ENCODE assay signal across 8 cellular contexts in the genomic region with DNA sequence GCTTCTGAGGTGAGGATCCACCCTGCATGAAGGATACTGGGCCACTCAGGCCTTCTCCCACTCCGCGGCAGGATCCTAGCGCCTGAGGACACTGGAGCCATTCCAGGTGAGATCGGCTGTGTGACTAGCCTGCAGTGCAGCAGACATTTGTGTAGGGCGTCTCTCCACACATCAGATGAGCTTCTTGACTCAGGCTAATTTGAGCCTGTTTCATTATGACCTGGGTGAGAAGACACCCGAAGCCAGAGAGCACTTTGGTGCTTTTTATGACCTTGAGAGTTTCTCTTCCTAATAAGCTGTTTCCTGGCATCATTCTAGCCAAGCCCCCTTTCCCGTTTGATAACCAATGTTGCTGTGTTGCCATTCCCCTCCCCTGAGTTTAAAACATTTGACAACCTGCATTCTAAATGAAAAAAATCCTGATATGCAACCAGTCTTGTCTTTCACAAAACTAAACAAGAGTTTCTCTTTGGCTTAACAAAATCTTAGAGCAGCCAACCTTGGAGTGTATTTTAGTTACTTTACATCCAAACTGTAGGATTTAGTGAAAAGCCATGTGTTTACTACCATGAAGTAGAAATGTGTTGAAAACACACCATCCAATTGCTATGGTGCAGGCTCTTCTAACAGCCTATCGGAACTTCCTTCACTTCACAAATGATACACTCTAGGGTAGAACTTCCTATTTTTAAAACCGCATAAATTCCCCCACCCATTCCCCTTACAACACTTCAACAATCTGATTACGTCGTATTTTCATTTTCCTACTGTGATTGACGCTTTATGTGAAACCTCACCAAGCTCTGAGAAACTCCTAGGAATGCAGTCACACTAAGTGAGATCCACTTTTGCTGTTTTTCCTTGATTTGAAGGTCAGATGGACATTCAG.
DNase-seq lines count a peak whose midpoint lies in the region; ATAC-seq and TF ChIP-seq lines count a peak whose summit lies in the region.

No MANE protein-coding gene starts in this region.

- ATAC-seq in HG02852 (IDR thresholded peaks at IDR 0.05; ENCODE audit: unreplicated experiment), result peak; percentile 93
- ATAC-seq in sciatic nerve, result peak; percentile 66
- no peak for ATAC-seq in WTC11

- CTCF ChIA-PET in activated CD4-positive, alpha-beta T cell treated with anti-CD3 and anti-CD28 coated beads, Interleukin-2, amount 10 ng/mL, durations not matched to agents 7 days and 5 days (lab: Charles Lee), result interaction anchor here (1.8 kb wide), 1 partner anchor 15 kb away, joined by 5 read pairs; no protein-coding TSS in a partner anchor
- CTCF ChIA-PET in WTC11 (lab: Charles Lee), result no interaction called here

- POLR2A ChIA-PET in activated CD4-positive, alpha-beta T cell treated with anti-CD3 and anti-CD28 coated beads, Interleukin-2, amount 10 ng/mL, durations not matched to agents 7 days and 5 days (lab: Charles Lee), result no interaction called here
- POLR2A ChIA-PET in WTC11 (lab: Charles Lee), result interaction anchor here (0.6 kb wide), 1 partner anchor 565 kb away, joined by 3 read pairs; no protein-coding TSS in a partner anchor

- no peak overlapping the region for H3K4me3 Mint-ChIP-seq in activated CD4-positive, alpha-beta T cell treated with anti-CD3 and anti-CD28 coated beads, Interleukin-2, amount 10 ng/mL, durations not matched to agents 7 days and 5 days
- H3K4me3 Mint-ChIP-seq in WTC11, result no peak overlapping the region

- H3K27ac Mint-ChIP-seq in activated CD4-positive, alpha-beta T cell treated with anti-CD3 and anti-CD28 coated beads, Interleukin-2, amount 10 ng/mL, durations not matched to agents 7 days and 5 days, result peak overlapping the region; percentile 70
- H3K27ac Mint-ChIP-seq in WTC11, result no peak overlapping the region

- H3K9me3 Mint-ChIP-seq in activated CD4-positive, alpha-beta T cell treated with anti-CD3 and anti-CD28 coated beads, Interleukin-2, amount 10 ng/mL, durations not matched to agents 7 days and 5 days, result peaks cover 3% of the 10 kb centered on the region
- peaks cover 7% of the 10 kb centered on the region; the same call in 1 of the 2 replicates for H3K9me3 Mint-ChIP-seq in WTC11

- H3K27me3 Mint-ChIP-seq in activated CD4-positive, alpha-beta T cell treated with anti-CD3 and anti-CD28 coated beads, Interleukin-2, amount 10 ng/mL, durations not matched to agents 7 days and 5 days, result no peaks in the 10 kb centered on the region
- no peaks in the 10 kb centered on the region for H3K27me3 Mint-ChIP-seq in WTC11 (ENCODE audit: low read depth)

- no peak for DNase-seq in activated CD4-positive, alpha-beta T cell treated with anti-CD3 and anti-CD28 coated beads, Interleukin-2, amount 10 ng/mL, durations not matched to agents 7 days and 5 days
- DNase-seq in activated CD4-positive, alpha-beta T cell treated with anti-CD3 and anti-CD28 coated beads, Interleukin-2, amount 50 U/mL, for 1 hour, result no peak
- DNase-seq in SIG-M5 (lab: John Stamatoyannopoulos, UW) (peak; percentile 87), sciatic nerve (ENCODE audit: low spot score) (no peak), WTC11 (ENCODE audit: low spot score) (no peak), amniotic stem cell (lab: John Stamatoyannopoulos, UW) (no peak), anterior cingulate cortex (lab: John Stamatoyannopoulos, UW) (no peak)

- H3K36me3 Mint-ChIP-seq in activated CD4-positive, alpha-beta T cell treated with anti-CD3 and anti-CD28 coated beads, Interleukin-2, amount 10 ng/mL, durations not matched to agents 7 days and 5 days (ENCODE audit: low read depth), result peaks cover 5% of the 10 kb centered on the region
- H3K36me3 Mint-ChIP-seq in WTC11, result no peaks in the 10 kb centered on the region

- peaks cover 22% of the 10 kb centered on the region for H3K4me1 Mint-ChIP-seq in activated CD4-positive, alpha-beta T cell treated with anti-CD3 and anti-CD28 coated beads, Interleukin-2, amount 10 ng/mL, durations not matched to agents 7 days and 5 days
- peaks cover 10% of the 10 kb centered on the region for H3K4me1 Mint-ChIP-seq in WTC11

- intact Hi-C loops in sciatic nerve (cut with DNase I), result no loop called here

- no peak for TF ChIP-seq CTCF in WTC11 (IDR thresholded peaks at IDR 0.05)

TF ChIP-seq in WTC11, 78 proteins besides CTCF, POLR2A, EP300 and RAD21:
- TF ChIP-seq ZNF232 (CRISPR knock-in tag; IDR thresholded peaks at IDR 0.05) (no peak), SOX15 (CRISPR knock-in tag; IDR thresholded peaks at IDR 0.05) (no peak), ZNF121 (CRISPR knock-in tag; IDR thresholded peaks at IDR 0.05) (no peak), ZNF396 (CRISPR knock-in tag; IDR thresholded peaks at IDR 0.05; ENCODE audit: borderline replicate concordance) (no peak), NR1H2 (CRISPR knock-in tag; IDR thresholded peaks at IDR 0.05) (no peak), ATF1 (CRISPR knock-in tag; IDR thresholded peaks at IDR 0.05) (no peak), SMAD3 (CRISPR knock-in tag; IDR thresholded peaks at IDR 0.05; ENCODE audit: borderline replicate concordance) (no peak), CREM (CRISPR knock-in tag; IDR thresholded peaks at IDR 0.05) (no peak)
- TF ChIP-seq, protein P1, sequence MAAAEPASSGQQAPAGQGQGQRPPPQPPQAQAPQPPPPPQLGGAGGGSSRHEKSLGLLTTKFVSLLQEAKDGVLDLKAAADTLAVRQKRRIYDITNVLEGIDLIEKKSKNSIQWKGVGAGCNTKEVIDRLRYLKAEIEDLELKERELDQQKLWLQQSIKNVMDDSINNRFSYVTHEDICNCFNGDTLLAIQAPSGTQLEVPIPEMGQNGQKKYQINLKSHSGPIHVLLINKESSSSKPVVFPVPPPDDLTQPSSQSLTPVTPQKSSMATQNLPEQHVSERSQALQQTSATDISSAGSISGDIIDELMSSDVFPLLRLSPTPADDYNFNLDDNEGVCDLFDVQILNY (CRISPR knock-in tag; IDR thresholded peaks at IDR 0.05), result no peak
- TF ChIP-seq, protein P2, sequence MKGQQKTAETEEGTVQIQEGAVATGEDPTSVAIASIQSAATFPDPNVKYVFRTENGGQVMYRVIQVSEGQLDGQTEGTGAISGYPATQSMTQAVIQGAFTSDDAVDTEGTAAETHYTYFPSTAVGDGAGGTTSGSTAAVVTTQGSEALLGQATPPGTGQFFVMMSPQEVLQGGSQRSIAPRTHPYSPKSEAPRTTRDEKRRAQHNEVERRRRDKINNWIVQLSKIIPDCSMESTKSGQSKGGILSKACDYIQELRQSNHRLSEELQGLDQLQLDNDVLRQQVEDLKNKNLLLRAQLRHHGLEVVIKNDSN (CRISPR knock-in tag; IDR thresholded peaks at IDR 0.05), result no peak
- TF ChIP-seq, protein P3, sequence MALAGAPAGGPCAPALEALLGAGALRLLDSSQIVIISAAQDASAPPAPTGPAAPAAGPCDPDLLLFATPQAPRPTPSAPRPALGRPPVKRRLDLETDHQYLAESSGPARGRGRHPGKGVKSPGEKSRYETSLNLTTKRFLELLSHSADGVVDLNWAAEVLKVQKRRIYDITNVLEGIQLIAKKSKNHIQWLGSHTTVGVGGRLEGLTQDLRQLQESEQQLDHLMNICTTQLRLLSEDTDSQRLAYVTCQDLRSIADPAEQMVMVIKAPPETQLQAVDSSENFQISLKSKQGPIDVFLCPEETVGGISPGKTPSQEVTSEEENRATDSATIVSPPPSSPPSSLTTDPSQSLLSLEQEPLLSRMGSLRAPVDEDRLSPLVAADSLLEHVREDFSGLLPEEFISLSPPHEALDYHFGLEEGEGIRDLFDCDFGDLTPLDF (CRISPR knock-in tag; IDR thresholded peaks at IDR 0.05), result no peak
- TF ChIP-seq, protein P4, sequence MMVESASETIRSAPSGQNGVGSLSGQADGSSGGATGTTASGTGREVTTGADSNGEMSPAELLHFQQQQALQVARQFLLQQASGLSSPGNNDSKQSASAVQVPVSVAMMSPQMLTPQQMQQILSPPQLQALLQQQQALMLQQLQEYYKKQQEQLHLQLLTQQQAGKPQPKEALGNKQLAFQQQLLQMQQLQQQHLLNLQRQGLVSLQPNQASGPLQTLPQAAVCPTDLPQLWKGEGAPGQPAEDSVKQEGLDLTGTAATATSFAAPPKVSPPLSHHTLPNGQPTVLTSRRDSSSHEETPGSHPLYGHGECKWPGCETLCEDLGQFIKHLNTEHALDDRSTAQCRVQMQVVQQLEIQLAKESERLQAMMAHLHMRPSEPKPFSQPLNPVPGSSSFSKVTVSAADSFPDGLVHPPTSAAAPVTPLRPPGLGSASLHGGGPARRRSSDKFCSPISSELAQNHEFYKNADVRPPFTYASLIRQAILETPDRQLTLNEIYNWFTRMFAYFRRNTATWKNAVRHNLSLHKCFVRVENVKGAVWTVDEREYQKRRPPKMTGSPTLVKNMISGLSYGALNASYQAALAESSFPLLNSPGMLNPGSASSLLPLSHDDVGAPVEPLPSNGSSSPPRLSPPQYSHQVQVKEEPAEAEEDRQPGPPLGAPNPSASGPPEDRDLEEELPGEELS (CRISPR knock-in tag; IDR thresholded peaks at IDR 0.05), result no peak
- TF ChIP-seq, protein P5, sequence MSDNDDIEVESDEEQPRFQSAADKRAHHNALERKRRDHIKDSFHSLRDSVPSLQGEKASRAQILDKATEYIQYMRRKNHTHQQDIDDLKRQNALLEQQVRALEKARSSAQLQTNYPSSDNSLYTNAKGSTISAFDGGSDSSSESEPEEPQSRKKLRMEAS (CRISPR knock-in tag; IDR thresholded peaks at IDR 0.05), result no peak
